In the genomic region with DNA sequence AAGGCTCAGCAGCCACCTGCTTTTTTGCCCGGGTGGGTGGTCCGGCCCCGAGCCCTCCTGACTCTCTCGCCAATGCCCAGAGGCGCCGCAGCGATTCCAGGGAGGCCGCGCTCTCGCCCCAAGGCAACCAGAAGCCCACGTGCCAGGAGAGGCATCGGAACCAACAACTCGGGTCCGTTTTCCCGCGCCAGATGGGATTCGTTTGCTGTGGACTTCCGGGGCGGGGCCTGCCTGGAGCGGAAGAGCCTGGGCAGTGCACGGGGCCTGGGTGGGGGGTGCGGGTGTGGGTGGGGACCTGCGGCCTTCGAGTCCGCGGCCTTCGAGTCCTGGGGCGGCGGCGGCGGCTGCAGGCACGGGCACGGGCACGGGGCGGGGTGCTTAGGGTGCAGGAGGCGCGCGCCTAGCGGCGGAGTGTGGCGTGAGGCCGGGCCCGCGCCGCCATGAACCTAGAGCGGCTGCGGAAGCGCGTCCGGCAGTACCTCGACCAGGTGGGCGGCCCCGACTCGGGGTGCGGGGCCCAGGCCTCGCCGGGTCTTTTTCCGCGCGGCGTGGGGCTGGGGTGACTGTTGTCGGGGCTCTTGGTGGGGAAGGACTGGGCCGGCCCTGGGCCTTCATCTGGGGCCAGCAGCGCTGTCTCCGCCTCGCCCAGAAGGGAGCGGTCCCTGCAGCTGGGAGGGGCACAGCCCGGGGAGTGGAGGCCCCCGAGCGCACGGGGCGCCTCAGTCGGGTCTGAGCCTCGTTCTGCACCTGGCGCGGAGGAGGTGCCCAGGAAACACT, we compare ENCODE assay signal across 8 cellular contexts. TPM values are rescaled to one million over a fixed set of nuclear protein-coding genes. Genes with fewer than 3 reads are reported as not detected.
A peak's percentile ranks its signal among the peaks of the same experiment; 100 is the strongest.
DNase-seq lines count a peak whose midpoint lies in the region; FAIRE-seq and TF ChIP-seq lines count a peak whose summit lies in the region.

TSS of gene CDC16 (plus strand) at position 253 of the 777 bp plus-strand sequence. CDS start at position 441, 188 bp downstream.

- H3K4ac ChIP-seq in H1 (replicated peaks; ENCODE audit: insufficient read length, low read depth, low read length) (no peak within 1 kb of the TSS), mesendoderm (ENCODE audit: low read depth, low read length) (peak within 1 kb of the TSS; percentile 66)

- peak in 1 of 2 experiments; percentile 48; a peak in 1 of 3 replicates for TF ChIP-seq EP300 in H1 (IDR thresholded peaks at IDR 0.05; ENCODE audit: borderline replicate concordance in 1 of 2, low read depth in 2 of 2, low read length in 2 of 2)

- peak within 1 kb of the TSS; percentile 8; the same call in 1 of the 2 replicates for H2BK20ac ChIP-seq in H1 (ENCODE audit: low read length)

- no peak within 1 kb of the TSS for H3K23ac ChIP-seq in H1 (ENCODE audit: insufficient read length)
- no peak within 1 kb of the TSS for H3K23ac ChIP-seq in mesendoderm (ENCODE audit: low read length)

- H3K9me3 ChIP-seq in H1 (ENCODE audit: insufficient read depth in 2 of 2, low read depth in 1 of 2, low read length in 1 of 2): no peaks in the 10 kb centered on the region

- no peak; a peak in 1 of 4 replicates for TF ChIP-seq RAD21 in H1 (IDR thresholded peaks at IDR 0.05 in 1 of 2, conservative IDR thresholded peaks at IDR 0.05 in 1 of 2; ENCODE audit: low read depth in 2 of 2, low read length in 2 of 2)

- WGBS in H1 (ENCODE audit: extremely low coverage in 1 of 2, insufficient coverage in 1 of 2, insufficient read length in 1 of 2, insufficient replicate concordance in 2 of 2, low coverage in 1 of 2, low lambda C conversion rate in 2 of 2, missing lambda C conversion rate in 1 of 2), 2 experiments: 7% methylated on average over 38 of the region's 76 CpGs; no CpG with 5 or more reads in 1 of the 2 experiments
- WGBS in mesendoderm (ENCODE audit: extremely low coverage, insufficient coverage, low lambda C conversion rate): no CpG with 5 or more reads among the region's 76 CpGs

- H3K79me1 ChIP-seq in H1 (ENCODE audit: low read depth, low read length) (peaks cover 2% of the 10 kb centered on the region; the same call in 1 of the 2 replicates), mesendoderm (ENCODE audit: low read length) (peaks cover 7% of the 10 kb centered on the region)

- H3K4me1 ChIP-seq in H1 (replicated peaks in 1 of 4; ENCODE audit: control insufficient read depth in 3 of 4, insufficient read depth in 4 of 4, low read length in 3 of 4): peaks cover 8 to 14% (median 9%) of the 10 kb centered on the region in 4 experiments; a peak in 5 of 7 replicates
- peaks cover 5% of the 10 kb centered on the region for H3K4me1 ChIP-seq in mesendoderm (ENCODE audit: control insufficient read depth, low read depth, low read length)

- H2AK5ac ChIP-seq in H1 (ENCODE audit: low read depth, low read length) (no peak within 1 kb of the TSS; the same call in 1 of the 2 replicates), mesendoderm (ENCODE audit: low read length) (no peak within 1 kb of the TSS)

- H2BK12ac ChIP-seq in H1 (ENCODE audit: low read depth, low read length): no peak within 1 kb of the TSS

- CTCF ChIA-PET in H1 (lab: Charles Lee; ENCODE audit: partially characterized antibody): interaction anchor here (1.4 to 1.9 kb wide), 2 partner anchors 9 to 432 kb away, joined by 3 to 5 read pairs; no protein-coding TSS in a partner anchor

- H4K5ac ChIP-seq in H1 (ENCODE audit: insufficient read length, low read depth, low read length) (peak within 1 kb of the TSS; percentile 52), mesendoderm (ENCODE audit: low read length) (no peak within 1 kb of the TSS)

- H3K9ac ChIP-seq in H1 (replicated peaks in 1 of 4; ENCODE audit: extremely low read depth in 1 of 4, low read depth in 3 of 4, low read length in 3 of 4): peak within 1 kb of the TSS; percentile 23 to 68 (median 62); a peak in 6 of 7 replicates
- peak within 1 kb of the TSS; percentile 86 for H3K9ac ChIP-seq in mesendoderm (ENCODE audit: low read length)

- H2BK120ac ChIP-seq in H1 (replicated peaks; ENCODE audit: low read depth, low read length) (no peak within 1 kb of the TSS), mesendoderm (ENCODE audit: low read depth, low read length) (no peak within 1 kb of the TSS)

- no peak for FAIRE-seq in H1 (lab: Jason Lieb, UNC)

- H4K91ac ChIP-seq in H1 (replicated peaks; ENCODE audit: insufficient read length, low read length): peak within 1 kb of the TSS; percentile 89

- TF ChIP-seq POLR2A in H1 (IDR thresholded peaks at IDR 0.05; ENCODE audit: control extremely low read depth in 1 of 2, low read depth in 2 of 2, low read length in 2 of 2): peak; percentile 30 to 60; a peak in 1 of 3 replicates

- peaks cover 5 to 8% of the 10 kb centered on the region in 2 experiments for H4K20me1 ChIP-seq in H1 (replicated peaks in 1 of 2; ENCODE audit: control insufficient read depth in 1 of 2, insufficient read depth in 2 of 2, low read length in 2 of 2)

- no peak within 1 kb of the TSS for H2BK5ac ChIP-seq in H1 (ENCODE audit: low read depth, low read length)
- no peak within 1 kb of the TSS for H2BK5ac ChIP-seq in mesendoderm (ENCODE audit: low read length)

- H3K4me3 ChIP-seq in H1 (ENCODE audit: extremely low read depth in 1 of 4, insufficient read depth in 2 of 4, low read depth in 3 of 4, low read length in 4 of 4) (peak within 1 kb of the TSS; percentile 76 to 88 (median 80)), mesendoderm (ENCODE audit: low read length) (peak within 1 kb of the TSS; percentile 82)

- peak within 1 kb of the TSS; percentile 66 to 67 for H3K4me2 ChIP-seq in H1 (ENCODE audit: insufficient read depth in 1 of 2, low read depth in 2 of 2, low read length in 2 of 2)
- peak within 1 kb of the TSS; percentile 67 for H3K4me2 ChIP-seq in mesendoderm (ENCODE audit: low read length)

- H3K14ac ChIP-seq in H1 (ENCODE audit: insufficient read length): no peak within 1 kb of the TSS

- H3K18ac ChIP-seq in H1 (ENCODE audit: extremely low read depth, low read length) (peak within 1 kb of the TSS; percentile 48), mesendoderm (ENCODE audit: low read length) (peak within 1 kb of the TSS; percentile 94)

- H3K79me2 ChIP-seq in H1 (ENCODE audit: control insufficient read depth in 1 of 2, insufficient read depth in 2 of 2, low read length in 2 of 2): peaks cover 6 to 21% of the 10 kb centered on the region in 2 experiments; a peak in 3 of 4 replicates
- peaks cover 13% of the 10 kb centered on the region for H3K79me2 ChIP-seq in mesendoderm (ENCODE audit: control insufficient read depth, insufficient read depth, low read length)

- H3K56ac ChIP-seq in H1 (replicated peaks; ENCODE audit: insufficient read length, low read depth, low read length) (peak within 1 kb of the TSS; percentile 30), mesendoderm (ENCODE audit: low read length) (peak within 1 kb of the TSS; percentile 94)

- no peak within 1 kb of the TSS for H2AFZ ChIP-seq in H1 (ENCODE audit: low read length)

- POLR2A ChIA-PET in H1 (lab: Charles Lee; ENCODE audit: partially characterized antibody): interaction anchor here (0.9 to 5.3 kb wide), 4 partner anchors 16 to 59 kb away, joined by 4 to 33 read pairs (median 8); no protein-coding TSS in a partner anchor

- peaks cover 4% of the 10 kb centered on the region for H3K23me2 ChIP-seq in H1 (ENCODE audit: low read depth, low read length)

- no peak within 1 kb of the TSS for H2BK15ac ChIP-seq in H1 (ENCODE audit: low read length)
- no peak within 1 kb of the TSS for H2BK15ac ChIP-seq in mesendoderm (replicated peaks; ENCODE audit: low read depth)

- TF ChIP-seq CTCF in GM20000 (IDR thresholded peaks at IDR 0.05; ENCODE audit: extremely low read depth, missing control alignments): no peak
- TF ChIP-seq CTCF in H1 (IDR thresholded peaks at IDR 0.05; ENCODE audit: control extremely low read depth in 1 of 3, insufficient read depth in 1 of 3, low read depth in 1 of 3, low read length in 3 of 3): peak in 1 of 3 experiments; percentile 2; a peak in 1 of 4 replicates

- peaks cover 14 to 33% (median 24%) of the 10 kb centered on the region in 4 experiments for H3K36me3 ChIP-seq in H1 (ENCODE audit: control insufficient read depth in 2 of 4, insufficient read depth in 4 of 4, low read length in 3 of 4)
- H3K36me3 ChIP-seq in mesendoderm (ENCODE audit: control insufficient read depth, insufficient read depth, low read length): no peaks in the 10 kb centered on the region

- H4K8ac ChIP-seq in H1 (ENCODE audit: extremely low read depth, insufficient read depth, low read length) (peak within 1 kb of the TSS; percentile 91; the same call in 1 of the 2 replicates), mesendoderm (ENCODE audit: low read depth, low read length) (no peak within 1 kb of the TSS)

- H3K27ac ChIP-seq in H1 (ENCODE audit: low read depth, low read length) (0 out of 2 replicates have a peak within 1 kb of the TSS, but pooled peaks have one; percentile 11), mesendoderm (ENCODE audit: low read depth, low read length) (peak within 1 kb of the TSS; percentile 56)

- no peaks in the 10 kb centered on the region for H3K27me3 ChIP-seq in H1 (replicated peaks in 1 of 4; ENCODE audit: control insufficient read depth in 3 of 4, extremely low read depth in 1 of 4, insufficient read depth in 3 of 4, low read length in 3 of 4)
- H3K27me3 ChIP-seq in mesendoderm (ENCODE audit: insufficient read depth, low read length, poor library complexity): no peaks in the 10 kb centered on the region

- DNase-seq in COLO829 (ENCODE audit: low spot score) (peak; percentile 94), GM20000 (ENCODE audit: low spot score) (peak; percentile 95), HT-29 (ENCODE audit: low spot score) (peak; percentile 96), NOMO-1 treated with dmso at 0.1 percent for 144 hours (lab: John Stamatoyannopoulos, UW; ENCODE audit: unreplicated experiment) (peak; percentile 82), H1 (ENCODE audit: low read depth in 1 of 2, low spot score in 2 of 2) (peak; percentile 80 to 89), mesendoderm (peak; percentile 97)
- peak; percentile 79 to 82 (median 80) for DNase-seq in activated CD8-positive, alpha-beta memory T cell treated with anti-CD3 and anti-CD28 coated beads for 48 hours (ENCODE audit: low read depth in 2 of 3, low spot score in 2 of 3)
- DNase-seq in stimulated activated CD8-positive, alpha-beta memory T cell treated with anti-CD3 and anti-CD28 coated beads, Interleukin-12 subunit alpha, Interleukin-12 subunit beta, amount 100 ng/mL, for 4 hours (ENCODE audit: low read depth): peak; percentile 83

RNA-seq across cellular contexts. Expression of gene CDC16, which starts in this region (rescaled TPM):
- 28.6 and 31.1 TPM in 2 replicates for total RNA-seq in HT-29 (2014; rRNA removed; shearing (Covaris generic))
- 78.7 and 83.4 TPM in 2 replicates for total RNA-seq in H1 (2021; fragmentation: NEBNext Ultra II Directional; extraction: Animal tissue kit (Norgen Biotek cat#: 25700))
- polyA plus RNA-seq in H1 (2011; rRNA removed): 36.3 and 42.5 TPM in 2 replicates
- 58.5 TPM for polyA plus RNA-seq in H1 (2011; cell fraction: cytosol; rRNA removed)
- polyA plus RNA-seq in H1 (2011; cell fraction: nucleus; rRNA removed): 53.2 TPM
- 57.0 to 70.3 TPM (median 61.3 TPM) in 4 replicates for polyA plus RNA-seq in H1 (2012, experiment 1 of 2)
- 7.9 TPM for polyA plus RNA-seq in H1 (2012, experiment 2 of 2)
- polyA plus RNA-seq in H1 (2013, experiment 1 of 2): 55.1 TPM
- polyA plus RNA-seq in H1 (2013, experiment 2 of 2): 53.8 TPM
- 69.3 and 80.0 TPM in 2 replicates for polyA minus RNA-seq in H1 (2011; rRNA and poly(A)+ RNA removed)
- polyA minus RNA-seq in H1 (2011; cell fraction: cytosol; rRNA and poly(A)+ RNA removed): 36.5 TPM
- polyA minus RNA-seq in H1 (2011; cell fraction: nucleus; rRNA and poly(A)+ RNA removed): 104 TPM
- 64.0 TPM for polyA plus RNA-seq in mesendoderm (2013, experiment 1 of 2)
- polyA plus RNA-seq in mesendoderm (2013, experiment 2 of 2): 63.4 TPM

Comparison
In these comparisons a context has a peak if more than half of its experiments do, and no peak if none do; other contexts are left out.
1. Peak in every context shown above with its lines: DNase-seq, H3K4me3 ChIP-seq and H3K27ac ChIP-seq.